In genomic region chr12:38386238-38386985, GRCh38 we compare ENCODE assay signal across 12 cellular contexts.
DNase-seq lines count a peak whose midpoint lies in the region; ATAC-seq and TF ChIP-seq lines count a peak whose summit lies in the region.
"Had no signal": no experiment of that assay in that cellular context is flagged by ENCODE, and none has a peak within 500 bp of the region (broad histone marks: within the 10 kb centered on the region; RNA-seq: fewer than 3 reads in every experiment).

No MANE protein-coding gene starts in this region.

- no peak for TF ChIP-seq POLR2A in ovary (IDR thresholded peaks at IDR 0.05)

- H3K27me3 ChIP-seq in ovary: no peaks in the 10 kb centered on the region

- no peaks in the 10 kb centered on the region for H3K4me1 ChIP-seq in ovary (ENCODE audit: insufficient read depth)

- no peaks in the 10 kb centered on the region for H3K4me1 Mint-ChIP-seq in activated CD8-positive, alpha-beta T cell treated with anti-CD3 and anti-CD28 coated beads, Interleukin-2, amount 10 ng/mL, durations not matched to agents 7 days and 5 days (ENCODE audit: low read depth)
- H3K4me1 Mint-ChIP-seq: activated CD4-positive, alpha-beta T cell treated with anti-CD3 and anti-CD28 coated beads, Interleukin-2, amount 10 ng/mL, durations not matched to agents 7 days and 5 days; central memory CD8-positive, alpha-beta T cell had no signal

- no peaks in the 10 kb centered on the region for H3K27me3 Mint-ChIP-seq in activated CD8-positive, alpha-beta T cell treated with anti-CD3 and anti-CD28 coated beads, Interleukin-2, amount 10 ng/mL, durations not matched to agents 7 days and 5 days (ENCODE audit: low read depth)
- H3K27me3 Mint-ChIP-seq: activated CD4-positive, alpha-beta T cell treated with anti-CD3 and anti-CD28 coated beads, Interleukin-2, amount 10 ng/mL, durations not matched to agents 7 days and 5 days had no signal

- H3K36me3 Mint-ChIP-seq in activated CD8-positive, alpha-beta T cell treated with anti-CD3 and anti-CD28 coated beads, Interleukin-2, amount 10 ng/mL, durations not matched to agents 7 days and 5 days (ENCODE audit: low read depth): no peaks in the 10 kb centered on the region

- intact Hi-C loops in sciatic nerve (cut with DNase I): no loop called here
- intact Hi-C loops in ovary (cut with DNase I): no loop called here

- no peaks in the 10 kb centered on the region for H3K36me3 ChIP-seq in ovary

- no peak overlapping the region for H3K4me3 ChIP-seq in ovary

- POLR2A ChIA-PET in activated CD8-positive, alpha-beta T cell treated with anti-CD3 and anti-CD28 coated beads, Interleukin-2, amount 10 ng/mL, durations not matched to agents 7 days and 5 days (lab: Charles Lee): no interaction called here

- H3K27ac ChIP-seq in ovary: no peak overlapping the region

- no peak overlapping the region for H3K27ac Mint-ChIP-seq in activated CD8-positive, alpha-beta T cell treated with anti-CD3 and anti-CD28 coated beads, Interleukin-2, amount 10 ng/mL, durations not matched to agents 7 days and 5 days
- H3K27ac Mint-ChIP-seq: activated CD4-positive, alpha-beta T cell treated with anti-CD3 and anti-CD28 coated beads, Interleukin-2, amount 10 ng/mL, durations not matched to agents 7 days and 5 days had no signal

- CTCF ChIA-PET in activated CD8-positive, alpha-beta T cell treated with anti-CD3 and anti-CD28 coated beads, Interleukin-2, amount 10 ng/mL, durations not matched to agents 7 days and 5 days (lab: Charles Lee): no interaction called here

- 55 to 75% (median 58%) methylated on average over 4 of the region's 4 CpGs for WGBS in ovary, 3 donors

- H3K4me3 Mint-ChIP-seq in activated CD8-positive, alpha-beta T cell treated with anti-CD3 and anti-CD28 coated beads, Interleukin-2, amount 10 ng/mL, durations not matched to agents 7 days and 5 days: no peak overlapping the region
- H3K4me3 Mint-ChIP-seq: activated CD4-positive, alpha-beta T cell treated with anti-CD3 and anti-CD28 coated beads, Interleukin-2, amount 10 ng/mL, durations not matched to agents 7 days and 5 days; central memory CD8-positive, alpha-beta T cell had no signal

- peak; percentile 79 for ATAC-seq in GM19351 (IDR thresholded peaks at IDR 0.05; ENCODE audit: unreplicated experiment)
- ATAC-seq in HG02973 (IDR thresholded peaks at IDR 0.05; ENCODE audit: unreplicated experiment): peak; percentile 74
- peak; percentile 20 for ATAC-seq in sciatic nerve
- no peak for ATAC-seq in activated CD8-positive, alpha-beta T cell treated with anti-CD3 and anti-CD28 coated beads, Interleukin-2, amount 10 ng/mL, durations not matched to agents 7 days and 5 days

- peaks cover 14% of the 10 kb centered on the region for H3K9me3 Mint-ChIP-seq in activated CD8-positive, alpha-beta T cell treated with anti-CD3 and anti-CD28 coated beads, Interleukin-2, amount 10 ng/mL, durations not matched to agents 7 days and 5 days (ENCODE audit: insufficient read depth)

- DNase-seq in NOMO-1 (lab: John Stamatoyannopoulos, UW; ENCODE audit: unreplicated experiment in 2 of 2) (peak; percentile 40 to 78), sciatic nerve (ENCODE audit: low spot score) (no peak), ovary (no peak)
- DNase-seq in activated CD8-positive, alpha-beta T cell treated with anti-CD3 and anti-CD28 coated beads, Interleukin-2, amount 10 ng/mL, durations not matched to agents 7 days and 5 days: no peak
- DNase-seq in activated CD4-positive, alpha-beta T cell treated with anti-CD3 and anti-CD28 coated beads, Interleukin-2, amount 50 U/mL, for 48 hours: no peak
- DNase-seq: activated CD4-positive, alpha-beta T cell treated with anti-CD3 and anti-CD28 coated beads, Interleukin-2, amount 10 ng/mL, durations not matched to agents 7 days and 5 days; activated gamma-delta T cell treated with Interleukin-2 at 50 U/mL for 16 hours; NCI-H526; stimulated activated CD4-positive, alpha-beta T cell treated with anti-CD3 and anti-CD28 coated beads, Interleukin-4, amount 100 ng/mL, for 24 hours had no signal

- no peak for TF ChIP-seq EP300 in ovary (IDR thresholded peaks at IDR 0.05)

- TF ChIP-seq CTCF in ovary (IDR thresholded peaks at IDR 0.05): no peak

- H3K9me3 ChIP-seq in ovary: no peaks in the 10 kb centered on the region

Comparison
In these comparisons a context has a peak if more than half of its experiments do, and no peak if none do; other contexts are left out.
1. DNase-seq: peak in NOMO-1 (2 of 2); none in sciatic nerve (single experiment), activated CD8-positive, alpha-beta T cell treated with anti-CD3 and anti-CD28 coated beads, Interleukin-2, amount 10 ng/mL, durations not matched to agents 7 days and 5 days (single experiment), ovary (0 of 5) and activated CD4-positive, alpha-beta T cell treated with anti-CD3 and anti-CD28 coated beads, Interleukin-2, amount 50 U/mL, for 48 hours (0 of 2).